Comparison of ENCODE assay signal across 8 cellular contexts in genomic region chr10:91923371-91924211, GRCh38. TPM values are rescaled to one million over a fixed set of nuclear protein-coding genes. Genes with fewer than 3 reads are reported as not detected.
A peak's percentile ranks its signal among the peaks of the same experiment; 100 is the strongest.
DNase-seq lines count a peak whose midpoint lies in the region; ATAC-seq and TF ChIP-seq lines count a peak whose summit lies in the region.

TSS of gene BTAF1 (plus strand) at chr10:91923770. CDS start at chr10:91924077, 307 bp downstream.

- DNase-seq in CD8-positive, alpha-beta memory T cell, result peak; percentile 86 to 96 (median 89)
- peak; percentile 82 to 93 for DNase-seq in HL-60 (ENCODE audit: low read depth in 1 of 2, low spot score in 1 of 2)
- peak; percentile 84 to 89 for DNase-seq in NOMO-1 (lab: John Stamatoyannopoulos, UW; ENCODE audit: unreplicated experiment in 2 of 2)
- DNase-seq in activated CD8-positive, alpha-beta memory T cell treated with anti-CD3 and anti-CD28 coated beads for 48 hours (ENCODE audit: low read depth in 2 of 3, low spot score in 2 of 3), result peak; percentile 83 to 87 (median 83)
- peak; percentile 96 for DNase-seq in mesenchymal stem cell
- DNase-seq in stimulated activated CD8-positive, alpha-beta memory T cell treated with anti-CD3 and anti-CD28 coated beads, Interleukin-15, amount 100 ng/mL, for 1 hour (ENCODE audit: low read depth), result peak; percentile 79

- H2BK12ac ChIP-seq in mesenchymal stem cell (ENCODE audit: low read length in 2 of 2), result peak within 1 kb of the TSS in 1 of 2 experiments; percentile 73

- H3K9me3 Mint-ChIP-seq in CD8-positive, alpha-beta memory T cell, result peaks cover 0 to 2% (median 2%) of the 10 kb centered on the region in 5 donors

- peak within 1 kb of the TSS in 1 of 2 experiments; percentile 99 for H3K14ac ChIP-seq in mesenchymal stem cell (ENCODE audit: low read length in 2 of 2)

- peak within 1 kb of the TSS; percentile 96 for H3K4me3 ChIP-seq in CD8-positive, alpha-beta memory T cell (ENCODE audit: low read length)
- H3K4me3 ChIP-seq in HL-60 (replicated peaks; ENCODE audit: insufficient read depth, low read length), result peak within 1 kb of the TSS; percentile 63
- H3K4me3 ChIP-seq in endocrine pancreas (ENCODE audit: control insufficient read depth, insufficient read depth, low read length), result peak within 1 kb of the TSS; percentile 99
- H3K4me3 ChIP-seq in mesenchymal stem cell (ENCODE audit: insufficient read depth in 1 of 2, low read depth in 1 of 2, low read length in 2 of 2), result peak within 1 kb of the TSS; percentile 95 to 99

- H3K27ac ChIP-seq in CD8-positive, alpha-beta memory T cell (ENCODE audit: low read depth, low read length), result peak within 1 kb of the TSS; percentile 91
- peak within 1 kb of the TSS; percentile 83 for H3K27ac ChIP-seq in HL-60 (replicated peaks)
- peak within 1 kb of the TSS; percentile 78 for H3K27ac ChIP-seq in mesenchymal stem cell (ENCODE audit: low read length, poor library complexity, severe bottlenecking)

- WGBS in mesenchymal stem cell, result under 1% methylated on average over 57 of the region's 65 CpGs

- H4K8ac ChIP-seq in mesenchymal stem cell (ENCODE audit: low read length), result peak within 1 kb of the TSS; percentile 94

- peak within 1 kb of the TSS; percentile 96 to 99 for H3K18ac ChIP-seq in mesenchymal stem cell (ENCODE audit: low read depth in 1 of 2, low read length in 2 of 2)

- peaks cover 1% of the 10 kb centered on the region for H3K79me1 ChIP-seq in mesenchymal stem cell (replicated peaks; ENCODE audit: low read length, poor library complexity, severe bottlenecking)

- no peaks in the 10 kb centered on the region for H3K27me3 ChIP-seq in CD8-positive, alpha-beta memory T cell (ENCODE audit: insufficient read depth, low read length, poor library complexity, severe bottlenecking)
- H3K27me3 ChIP-seq in HL-60 (ENCODE audit: insufficient read depth, poor library complexity, severe bottlenecking) (no peaks in the 10 kb centered on the region), endocrine pancreas (ENCODE audit: control insufficient read depth, insufficient read depth, low read length) (no peaks in the 10 kb centered on the region), mesenchymal stem cell (ENCODE audit: control insufficient read depth in 1 of 2, insufficient read depth in 1 of 2, low read length in 2 of 2) (no peaks in the 10 kb centered on the region)

- ATAC-seq in GM19455 (IDR thresholded peaks at IDR 0.05; ENCODE audit: unreplicated experiment), result peak; percentile 98

- H3K27ac Mint-ChIP-seq in CD8-positive, alpha-beta memory T cell, result peak within 1 kb of the TSS; percentile 92 to 100 (median 99)

- H3K4me2 ChIP-seq in mesenchymal stem cell (ENCODE audit: low read length, poor library complexity, severe bottlenecking), result peak within 1 kb of the TSS; percentile 84

- POLR2A ChIA-PET in CD8-positive, alpha-beta memory T cell (lab: Charles Lee), result interaction anchor here (0.5 to 1.7 kb wide), 8 partner anchors 9 to 127 kb away, joined by 3 to 27 read pairs (median 6); partner anchors contain the start of gene TNKS2

- no peak within 1 kb of the TSS for H2AK5ac ChIP-seq in mesenchymal stem cell (ENCODE audit: low read length, severe bottlenecking)

- peaks cover 1 to 4% of the 10 kb centered on the region in 2 donors for H3K27me3 Mint-ChIP-seq in CD8-positive, alpha-beta memory T cell

- peaks cover 39 to 49% (median 44%) of the 10 kb centered on the region in 3 donors for H3K4me1 Mint-ChIP-seq in CD8-positive, alpha-beta memory T cell

- H4K91ac ChIP-seq in mesenchymal stem cell (ENCODE audit: low read length), result peak within 1 kb of the TSS; percentile 90

- CTCF ChIA-PET in CD8-positive, alpha-beta memory T cell (lab: Charles Lee), result interaction anchor here (0.7 to 5.1 kb wide), 14 partner anchors 8 to 917 kb away, joined by 3 to 34 read pairs (median 4); partner anchors contain the start of genes FGFBP3 and TNKS2

- peaks cover 31% of the 10 kb centered on the region for H3K4me1 ChIP-seq in CD8-positive, alpha-beta memory T cell (ENCODE audit: insufficient read depth, low read length)
- H3K4me1 ChIP-seq in endocrine pancreas (ENCODE audit: control insufficient read depth, insufficient read depth, low read length), result peaks cover 6% of the 10 kb centered on the region
- no peaks in the 10 kb centered on the region for H3K4me1 ChIP-seq in mesenchymal stem cell (ENCODE audit: control insufficient read depth, insufficient read depth, low read depth, low read length)

- peaks cover 0 to 22% (median 9%) of the 10 kb centered on the region in 3 donors for H3K36me3 Mint-ChIP-seq in CD8-positive, alpha-beta memory T cell

- peak within 1 kb of the TSS; percentile 35 for H2BK5ac ChIP-seq in mesenchymal stem cell (ENCODE audit: low read depth, low read length, poor library complexity, severe bottlenecking)

- TF ChIP-seq CTCF in HL-60 (IDR thresholded peaks at IDR 0.05; ENCODE audit: insufficient read depth, low read length), result no peak

- H3K23ac ChIP-seq in mesenchymal stem cell (ENCODE audit: low read length in 2 of 2), result peak within 1 kb of the TSS in 1 of 2 experiments; percentile 99

- peak within 1 kb of the TSS; percentile 97 for H3K9ac ChIP-seq in endocrine pancreas (ENCODE audit: control insufficient read depth, insufficient read depth, low read length)
- peak within 1 kb of the TSS; percentile 98 for H3K9ac ChIP-seq in mesenchymal stem cell (ENCODE audit: low read length)

- peak within 1 kb of the TSS; percentile 89 for H2BK15ac ChIP-seq in mesenchymal stem cell (ENCODE audit: low read depth, poor library complexity, severe bottlenecking)

- H3K9me3 ChIP-seq in CD8-positive, alpha-beta memory T cell (ENCODE audit: low read length), result no peaks in the 10 kb centered on the region
- H3K9me3 ChIP-seq in endocrine pancreas (ENCODE audit: control insufficient read depth, low read length) (no peaks in the 10 kb centered on the region), mesenchymal stem cell (ENCODE audit: control insufficient read depth, low read length) (peaks cover 4% of the 10 kb centered on the region)

- peak within 1 kb of the TSS; percentile 99 for H2AFZ ChIP-seq in mesenchymal stem cell (ENCODE audit: low read depth, low read length)

- peak within 1 kb of the TSS; percentile 61 for H2BK120ac ChIP-seq in mesenchymal stem cell (ENCODE audit: low read depth, low read length)

- H3K4me3 Mint-ChIP-seq in CD8-positive, alpha-beta memory T cell, result peak within 1 kb of the TSS; percentile 88 to 98 (median 93)

- peak within 1 kb of the TSS; percentile 87 to 96 for H3K4ac ChIP-seq in mesenchymal stem cell (ENCODE audit: low read depth in 1 of 2, low read length in 2 of 2)

- H3K36me3 ChIP-seq in CD8-positive, alpha-beta memory T cell (ENCODE audit: insufficient read depth, low read length), result no peaks in the 10 kb centered on the region
- no peaks in the 10 kb centered on the region for H3K36me3 ChIP-seq in endocrine pancreas (ENCODE audit: control insufficient read depth, insufficient read depth, low read length)
- peaks cover under 1 to 5% of the 10 kb centered on the region in 2 experiments for H3K36me3 ChIP-seq in mesenchymal stem cell (ENCODE audit: control insufficient read depth in 1 of 2, insufficient read depth in 2 of 2, low read depth in 1 of 2, low read length in 2 of 2)

RNA-seq across cellular contexts. Expression of gene BTAF1, which starts in this region (rescaled TPM):
- total RNA-seq in CD8-positive, alpha-beta memory T cell, result 10 to 100 TPM; 48.5 to 51.0 TPM
- polyA plus RNA-seq in CD8-positive, alpha-beta memory T cell, result 8.0 TPM
- 16.7 TPM for polyA plus RNA-seq in mesenchymal stem cell (2013, experiment 1 of 2)
- 16.6 TPM for polyA plus RNA-seq in mesenchymal stem cell (2013, experiment 2 of 2)

Comparison
In these comparisons a context has a peak if more than half of its experiments do, and no peak if none do; other contexts are left out.
1. Peak in every context shown above with its lines: DNase-seq, ATAC-seq, H3K4me3 ChIP-seq and H3K27ac ChIP-seq.